34 cellular contexts compared by ENCODE assay signal in the genomic region with DNA sequence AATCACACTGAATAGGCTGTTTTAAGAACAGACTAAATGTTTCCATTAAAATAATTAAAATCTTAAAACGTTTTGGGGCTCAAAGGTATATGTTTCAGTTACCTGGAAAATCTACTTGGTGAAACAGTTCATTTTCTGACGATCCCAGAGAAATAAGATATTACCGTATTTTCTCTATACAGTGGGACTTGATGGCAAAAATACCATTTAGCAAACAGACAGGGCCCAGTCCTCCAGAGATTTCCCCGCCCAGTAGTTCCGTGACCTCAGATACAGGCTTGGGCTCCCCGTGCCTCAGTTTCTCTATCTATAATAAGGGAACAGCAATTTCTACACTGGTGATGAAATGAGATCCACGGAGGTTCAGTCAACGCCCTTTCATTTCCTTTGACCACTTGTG.
"Had no signal": no experiment of that assay in that cellular context is flagged by ENCODE, and none has a peak within 500 bp of the region (broad histone marks: within the 10 kb centered on the region; RNA-seq: fewer than 3 reads in every experiment).

No MANE protein-coding gene starts in this region.

- H3K36me3 ChIP-seq: MG63 had no signal

- H3K27ac ChIP-seq: KMS-11 had no signal

- H3K9me3 ChIP-seq: MG63 had no signal

- H3K4me3 ChIP-seq: MG63 had no signal

- H3K27me3 ChIP-seq: MG63 had no signal

- DNase-seq: Karpas-422, Kasumi-1, MG63, MM.1S, MV-4-11, NCI-H1048, NCI-H1092, NCI-H1092 treated with DMSO at 0.1 percent for 48 hours, NCI-H1105, NCI-H1105 treated with DMSO at 0.1 percent for 48 hours, NCI-H1417, NCI-H1417 treated with DMSO at 0.1 percent for 48 hours, NCI-H1436, NCI-H1436 treated with DMSO at 0.1 percent for 48 hours, NCI-H146, NCI-H1694, NCI-H1694 treated with DMSO at 0.1 percent for 48 hours, NCI-H187, NCI-H187 treated with DMSO at 0.1 percent for 48 hours, NCI-H1930, NCI-H2029, NCI-H2029 treated with DMSO at 0.1 percent for 48 hours, NCI-H2081, NCI-H2081 treated with DMSO at 0.1 percent for 48 hours, NCI-H2107, NCI-H2171, NCI-H2171 treated with DMSO at 0.1 percent for 48 hours, NCI-H2227 treated with DMSO at 0.1 percent for 48 hours, NCI-H226, NCI-H345, NCI-H446, NCI-H446 treated with DMSO at 0.1 percent for 48 hours, NCI-H510A had no signal

- H3K9ac ChIP-seq: KMS-11 had no signal

- H3K4me2 ChIP-seq: KMS-11 had no signal
